ENCODE assay signal across 23 cellular contexts in genomic region chr1:168392958-168393357, GRCh38.
DNase-seq lines count a peak whose midpoint lies in the region; ATAC-seq, FAIRE-seq and TF ChIP-seq lines count a peak whose summit lies in the region.
"Had no signal": no experiment of that assay in that cellular context is flagged by ENCODE, and none has a peak within 500 bp of the region (broad histone marks: within the 10 kb centered on the region; RNA-seq: fewer than 3 reads in every experiment).

No MANE protein-coding gene starts in this region.

- peak overlapping the region; percentile 64 for H3K4me3 Mint-ChIP-seq in central memory CD8-positive, alpha-beta T cell
- peak overlapping the region; percentile 86 for H3K4me3 Mint-ChIP-seq in natural killer cell
- H3K4me3 Mint-ChIP-seq in glutamatergic neuron (ENCODE audit: unreplicated experiment), result no peak overlapping the region
- H3K4me3 Mint-ChIP-seq: activated CD4-positive, alpha-beta T cell treated with anti-CD3 and anti-CD28 coated beads, Interleukin-2, amount 10 ng/mL, durations not matched to agents 7 days and 5 days; activated naive CD8-positive, alpha-beta T cell had no signal

- intact Hi-C loops in natural killer cell (cut with micrococcal nuclease) (loop anchor here (2.0 kb wide), 1 partner anchor 18 kb away; no protein-coding TSS in a partner anchor), colonic mucosa (cut with DNase I) (no loop called here)

- peaks cover 1% of the 10 kb centered on the region for H3K36me3 Mint-ChIP-seq in central memory CD8-positive, alpha-beta T cell (ENCODE audit: insufficient read depth)
- H3K36me3 Mint-ChIP-seq in natural killer cell (no peaks in the 10 kb centered on the region), glutamatergic neuron (ENCODE audit: unreplicated experiment) (no peaks in the 10 kb centered on the region)

- no peaks in the 10 kb centered on the region for H3F3A ChIP-seq in GM23248 (ENCODE audit: insufficient read depth)

- no peak overlapping the region for H3K9ac ChIP-seq in GM23248
- H3K9ac ChIP-seq in colonic mucosa (ENCODE audit: low read depth in 2 of 2, low read length in 2 of 2), result no peak overlapping the region
- H3K9ac ChIP-seq: SK-N-SH had no signal

- WGBS in GM23248 (ENCODE audit: low coverage in 1 of 2, low lambda C conversion rate in 2 of 2, missing lambda C conversion rate in 2 of 2), 2 experiments, result 18 to 38% methylated on average over 2 of the region's 2 CpGs

- H3K4me2 ChIP-seq in GM23248 (ENCODE audit: unreplicated experiment), result no peak overlapping the region
- H3K4me2 ChIP-seq: SK-N-SH had no signal

- no peaks in the 10 kb centered on the region for H3K9me3 ChIP-seq in GM23248 (ENCODE audit: low read depth)
- H3K9me3 ChIP-seq in colonic mucosa, result no peaks in the 10 kb centered on the region
- H3K9me3 ChIP-seq: ascending aorta, SK-N-SH, thoracic aorta had no signal

- in situ Hi-C loops in GM23248 (cut with MboI), result no loop called here

- H3K27me3 Mint-ChIP-seq in central memory CD8-positive, alpha-beta T cell, result no peaks in the 10 kb centered on the region
- peaks cover under 1 to 5% of the 10 kb centered on the region in 2 donors for H3K27me3 Mint-ChIP-seq in natural killer cell (ENCODE audit: low read depth in 2 of 2)
- peaks cover 5% of the 10 kb centered on the region for H3K27me3 Mint-ChIP-seq in glutamatergic neuron (ENCODE audit: unreplicated experiment)

- TF ChIP-seq CTCF in natural killer cell (IDR thresholded peaks at IDR 0.05), result no peak
- TF ChIP-seq CTCF in colonic mucosa (IDR thresholded peaks at IDR 0.05), result no peak
- TF ChIP-seq CTCF in glutamatergic neuron (IDR thresholded peaks at IDR 0.05; ENCODE audit: partially characterized antibody, unreplicated experiment), result no peak

- H3K27me3 ChIP-seq in GM23248 (replicated peaks; ENCODE audit: insufficient read depth) (peaks cover 12% of the 10 kb centered on the region; the same call in 1 of the 2 replicates), colonic mucosa (no peaks in the 10 kb centered on the region)
- H3K27me3 ChIP-seq: ascending aorta had no signal

- no peak for FAIRE-seq in GM19239 (lab: Jason Lieb, UNC)

- H3K4me1 ChIP-seq in GM23248 (ENCODE audit: insufficient read depth), result no peaks in the 10 kb centered on the region
- H3K4me1 ChIP-seq in colonic mucosa, result no peaks in the 10 kb centered on the region
- H3K4me1 ChIP-seq: ascending aorta had no signal

- H3K79me2 ChIP-seq in GM23248 (ENCODE audit: insufficient read depth), result no peaks in the 10 kb centered on the region

- no peak for ATAC-seq in central memory CD8-positive, alpha-beta T cell (replicated peaks; ENCODE audit: extremely low read depth, poor library complexity, severe bottlenecking)
- ATAC-seq in natural killer cell (no peak), HG03095 (IDR thresholded peaks at IDR 0.05; ENCODE audit: unreplicated experiment) (no peak)

- H3K4me1 Mint-ChIP-seq in central memory CD8-positive, alpha-beta T cell, result peaks cover 48% of the 10 kb centered on the region
- H3K4me1 Mint-ChIP-seq in natural killer cell, result peaks cover 55 to 62% of the 10 kb centered on the region in 2 donors
- no peaks in the 10 kb centered on the region for H3K4me1 Mint-ChIP-seq in glutamatergic neuron (ENCODE audit: low read depth, unreplicated experiment)

- no peaks in the 10 kb centered on the region for H4K20me1 ChIP-seq in GM23248 (ENCODE audit: insufficient read depth)

- peaks cover 4% of the 10 kb centered on the region; the same call in 1 of the 2 replicates for H3K9me2 ChIP-seq in GM23248 (ENCODE audit: insufficient read depth)
- H3K9me2 ChIP-seq: SK-N-SH had no signal

- no peak overlapping the region for H3K27ac ChIP-seq in GM23248
- H3K27ac ChIP-seq in colonic mucosa, result no peak overlapping the region
- H3K27ac ChIP-seq: ascending aorta, thoracic aorta, WERI-Rb-1 had no signal

- H3K4me3 ChIP-seq in GM23248, result no peak overlapping the region
- no peak overlapping the region for H3K4me3 ChIP-seq in colonic mucosa
- H3K4me3 ChIP-seq: ascending aorta, thoracic aorta had no signal

- no peaks in the 10 kb centered on the region for H3K9me3 Mint-ChIP-seq in central memory CD8-positive, alpha-beta T cell
- H3K9me3 Mint-ChIP-seq in natural killer cell (no peaks in the 10 kb centered on the region), glutamatergic neuron (ENCODE audit: unreplicated experiment) (no peaks in the 10 kb centered on the region)
- H3K9me3 Mint-ChIP-seq: activated CD4-positive, alpha-beta T cell treated with anti-CD3 and anti-CD28 coated beads, Interleukin-2, amount 10 ng/mL, durations not matched to agents 7 days and 5 days had no signal

- H2AFZ ChIP-seq in GM23248, result no peak overlapping the region

- H3K36me3 ChIP-seq in GM23248 (ENCODE audit: low read depth), result no peaks in the 10 kb centered on the region
- no peaks in the 10 kb centered on the region for H3K36me3 ChIP-seq in colonic mucosa
- H3K36me3 ChIP-seq: ascending aorta, thoracic aorta, WERI-Rb-1 had no signal

- no peak overlapping the region for H3K27ac Mint-ChIP-seq in central memory CD8-positive, alpha-beta T cell (ENCODE audit: low read depth)
- H3K27ac Mint-ChIP-seq in natural killer cell, result peak overlapping the region; percentile 3 to 79
- no peak overlapping the region for H3K27ac Mint-ChIP-seq in glutamatergic neuron (ENCODE audit: unreplicated experiment)
- H3K27ac Mint-ChIP-seq: activated CD4-positive, alpha-beta T cell treated with anti-CD3 and anti-CD28 coated beads, Interleukin-2, amount 10 ng/mL, durations not matched to agents 7 days and 5 days; activated naive CD8-positive, alpha-beta T cell; activated T-helper 2 cell treated with anti-CD3 and anti-CD28 coated beads, Interferon-gamma antibody, Interleukin-2, Interleukin-4, amounts not matched to agents 10 μg/mL and 5 μg/mL and 100 μg/mL, durations not matched to agents 14 hours and 24 hours and 36 hours had no signal

- DNase-seq in GM23248 (peak; percentile 17), M059J (ENCODE audit: low read depth) (peak; percentile 45), natural killer cell (no peak), colonic mucosa (no peak), GM19239 (ENCODE audit: insufficient read length, low spot score) (no peak), glutamatergic neuron (no peak)
- DNase-seq in central memory CD8-positive, alpha-beta T cell (ENCODE audit: low spot score in 2 of 2), result no peak
- DNase-seq: activated CD4-positive, alpha-beta T cell treated with anti-CD3 and anti-CD28 coated beads, Interleukin-2, amount 10 ng/mL, durations not matched to agents 7 days and 5 days; activated CD8-positive, alpha-beta memory T cell treated with anti-CD3 and anti-CD28 coated beads, Interleukin-2, amount 50 U/mL, for 4 hours; central memory CD4-positive, alpha-beta T cell; foreskin melanocyte; mammary epithelial cell; NCI-H1105 treated with DMSO at 0.1 percent for 48 hours; NCI-H510A treated with DMSO at 0.1 percent for 48 hours; SK-N-SH; stimulated activated CD4-positive, alpha-beta T cell treated with anti-CD3 and anti-CD28 coated beads, Interleukin-2, amount 100 ng/mL, for 48 hours; stimulated activated naive CD4-positive, alpha-beta T cell treated with Interleukin-2 at 50 U/mL for 16 hours; WERI-Rb-1 had no signal

Comparison
In these comparisons a context has a peak if more than half of its experiments do, and no peak if none do; other contexts are left out.
1. DNase-seq: peak in GM23248 (single experiment) and M059J (single experiment); none in central memory CD8-positive, alpha-beta T cell (0 of 2), natural killer cell (single experiment), colonic mucosa (single experiment), GM19239 (single experiment) and glutamatergic neuron (single experiment).
2. H3K27ac Mint-ChIP-seq: peak in natural killer cell (2 of 2); none in central memory CD8-positive, alpha-beta T cell (single experiment) and glutamatergic neuron (single experiment).